In genomic region chr5:139660916-139661814, GRCh38 we compare ENCODE assay signal across 8 cellular contexts. TPM values are rescaled to one million over a fixed set of nuclear protein-coding genes. Genes with fewer than 3 reads are reported as not detected.
A peak's percentile ranks its signal among the peaks of the same experiment; 100 is the strongest.
DNase-seq lines count a peak whose midpoint lies in the region; ATAC-seq and TF ChIP-seq lines count a peak whose summit lies in the region.

No MANE protein-coding gene starts in this region.

- H3K36me3 Mint-ChIP-seq in activated naive CD4-positive, alpha-beta T cell treated with anti-CD3 and anti-CD28 coated beads, Interleukin-2, amount 10 ng/mL, durations not matched to agents 7 days and 5 days, result no peaks in the 10 kb centered on the region

- H3K27me3 Mint-ChIP-seq in activated naive CD4-positive, alpha-beta T cell treated with anti-CD3 and anti-CD28 coated beads, Interleukin-2, amount 10 ng/mL, durations not matched to agents 7 days and 5 days, result peaks cover 78% of the 10 kb centered on the region

- intact Hi-C loops in left cardiac atrium (cut with DNase I), result no loop called here

- H3K27ac Mint-ChIP-seq in activated naive CD4-positive, alpha-beta T cell treated with anti-CD3 and anti-CD28 coated beads, Interleukin-2, amount 10 ng/mL, durations not matched to agents 7 days and 5 days, result no peak overlapping the region

- TF ChIP-seq CTCF in GM13977 (IDR thresholded peaks at IDR 0.05; ENCODE audit: extremely low read depth, insufficient read depth, missing control alignments), result no peak

- no peak overlapping the region for H3K4me3 Mint-ChIP-seq in activated naive CD4-positive, alpha-beta T cell treated with anti-CD3 and anti-CD28 coated beads, Interleukin-2, amount 10 ng/mL, durations not matched to agents 7 days and 5 days

- CTCF ChIA-PET in activated naive CD4-positive, alpha-beta T cell treated with anti-CD3 and anti-CD28 coated beads, Interleukin-2, amount 10 ng/mL, durations not matched to agents 7 days and 5 days (lab: Charles Lee), result no interaction called here

- ATAC-seq in left cardiac atrium (peak; percentile 69 to 84), GM19395 (IDR thresholded peaks at IDR 0.05; ENCODE audit: unreplicated experiment) (no peak), HG02852 (IDR thresholded peaks at IDR 0.05; ENCODE audit: unreplicated experiment) (no peak)

- in situ Hi-C loops in GM13977 (cut with MboI; ENCODE audit: low pct_unique_long_range_greater_than_20kb, low sequenced_read_pairs, unreplicated experiment), result no loop called here

- H3K4me1 Mint-ChIP-seq in activated naive CD4-positive, alpha-beta T cell treated with anti-CD3 and anti-CD28 coated beads, Interleukin-2, amount 10 ng/mL, durations not matched to agents 7 days and 5 days, result peaks cover under 1% of the 10 kb centered on the region

- no peaks in the 10 kb centered on the region for H3K9me3 Mint-ChIP-seq in activated naive CD4-positive, alpha-beta T cell treated with anti-CD3 and anti-CD28 coated beads, Interleukin-2, amount 10 ng/mL, durations not matched to agents 7 days and 5 days

- DNase-seq in GM13977 (ENCODE audit: low spot score), result peak; percentile 63
- peak; percentile 56 for DNase-seq in HS-5 (ENCODE audit: low read depth)
- peak; percentile 44 for DNase-seq in activated gamma-delta T cell treated with Interleukin-2 at 50 U/mL for 16 hours
- peak; percentile 89 for DNase-seq in left cardiac atrium
- DNase-seq in retina, result peak; percentile 74
- no peak for DNase-seq in activated naive CD4-positive, alpha-beta T cell treated with anti-CD3 and anti-CD28 coated beads, Interleukin-2, amount 10 ng/mL, durations not matched to agents 7 days and 5 days

RNA-seq across cellular contexts. Expression of gene CXXC5, which starts 13.0 kb away (rescaled TPM):
- 10 to 100 TPM; 33.4 to 44.1 TPM for total RNA-seq in left cardiac atrium

Comparison
In these comparisons a context has a peak if more than half of its experiments do, and no peak if none do; other contexts are left out.
1. ATAC-seq: peak in left cardiac atrium (2 of 2); none in GM19395 (single experiment) and HG02852 (single experiment).